In genomic region chr6:37696220-37696840, GRCh38 we compare ENCODE assay signal across 8 cellular contexts. TPM values are rescaled to one million over a fixed set of nuclear protein-coding genes. Genes with fewer than 3 reads are reported as not detected.
DNase-seq lines count a peak whose midpoint lies in the region; ATAC-seq and TF ChIP-seq lines count a peak whose summit lies in the region.

No MANE protein-coding gene starts in this region.

- H3K36me3 Mint-ChIP-seq in Caco-2 (ENCODE audit: insufficient read depth, unreplicated experiment), result peaks cover 4% of the 10 kb centered on the region

- no peaks in the 10 kb centered on the region for H3K9me3 ChIP-seq in Caco-2
- no peaks in the 10 kb centered on the region for H3K9me3 ChIP-seq in MM.1S (replicated peaks; ENCODE audit: insufficient read depth, low read length)
- H3K9me3 ChIP-seq in heart right ventricle, result no peaks in the 10 kb centered on the region
- no peaks in the 10 kb centered on the region for H3K9me3 ChIP-seq in mucosa of descending colon

- TF ChIP-seq CTCF in Caco-2 (IDR thresholded peaks at IDR 0.05; ENCODE audit: insufficient read depth in 1 of 2, low read depth in 1 of 2, low read length in 1 of 2, severe bottlenecking in 1 of 2, unreplicated experiment in 1 of 2) (no peak), MM.1S (IDR thresholded peaks at IDR 0.05; ENCODE audit: low read length) (no peak), heart right ventricle (IDR thresholded peaks at IDR 0.05) (no peak), retinal pigment epithelial cell (conservative IDR thresholded peaks at IDR 0.05; ENCODE audit: low read depth, low read length) (peak; percentile 7), mucosa of descending colon (IDR thresholded peaks at IDR 0.05) (no peak)

- CTCF ChIA-PET in Caco-2 (lab: Charles Lee), result no interaction called here

- H4K20me1 ChIP-seq in MM.1S (ENCODE audit: insufficient read depth, low read length), result no peaks in the 10 kb centered on the region

- no peak overlapping the region for H3K27ac Mint-ChIP-seq in Caco-2 (ENCODE audit: unreplicated experiment)

- no peak overlapping the region for H3K9ac ChIP-seq in MM.1S (ENCODE audit: low read length)

- intact Hi-C loops in Caco-2 (cut with micrococcal nuclease; ENCODE audit: unreplicated experiment) (no loop called here), heart right ventricle (cut with DNase I) (loop anchor here in 6 of 10 donors (10.0 kb wide), 4 partner anchors 132 to 362 kb away; no protein-coding TSS in a partner anchor), mucosa of descending colon (cut with DNase I, micrococcal nuclease) (loop anchor here in 1 of 2 donors (10.0 kb wide), 1 partner anchor 372 kb away; no protein-coding TSS in a partner anchor)

- H3K27me3 ChIP-seq in Caco-2 (replicated peaks; ENCODE audit: control insufficient read depth, insufficient read depth, low read length) (peaks cover 13% of the 10 kb centered on the region), MM.1S (replicated peaks; ENCODE audit: insufficient read depth, low read length) (peaks cover 64% of the 10 kb centered on the region), heart right ventricle (peaks cover 0 to 81% (median 41%) of the 10 kb centered on the region in 7 donors)

- peak overlapping the region; percentile 98 for H3K4me2 ChIP-seq in MM.1S (ENCODE audit: low read depth, low read length)

- peaks cover 11% of the 10 kb centered on the region for H3K4me1 Mint-ChIP-seq in Caco-2 (ENCODE audit: low read depth, unreplicated experiment)

- H3K27ac ChIP-seq in MM.1S (ENCODE audit: low read length) (no peak overlapping the region), heart right ventricle (no peak overlapping the region)

- H3K4me3 ChIP-seq in Caco-2 (ENCODE audit: low read depth, low read length) (peak overlapping the region; percentile 19), MM.1S (ENCODE audit: low read length) (peak overlapping the region; percentile 34; the same call in 1 of the 2 replicates), heart right ventricle (peak overlapping the region; percentile 15 to 91 (median 76)), retinal pigment epithelial cell (ENCODE audit: low read length) (peak overlapping the region; percentile 49), mucosa of descending colon (no peak overlapping the region)

- no peaks in the 10 kb centered on the region for H3F3A ChIP-seq in MM.1S (ENCODE audit: insufficient read depth, low read length)

- WGBS in heart right ventricle, 2 donors, result 1% methylated on average over 54 of the region's 54 CpGs

- ATAC-seq in heart right ventricle (peak in 1 of 8 donors; percentile 4), mucosa of descending colon (no peak)

- no peaks in the 10 kb centered on the region for H3K36me3 ChIP-seq in Caco-2 (ENCODE audit: control insufficient read depth, insufficient read depth, low read length)
- no peaks in the 10 kb centered on the region for H3K36me3 ChIP-seq in MM.1S (replicated peaks; ENCODE audit: insufficient read depth, low read length)
- no peaks in the 10 kb centered on the region for H3K36me3 ChIP-seq in heart right ventricle
- no peaks in the 10 kb centered on the region for H3K36me3 ChIP-seq in mucosa of descending colon (ENCODE audit: low read depth)

- POLR2A ChIA-PET in Caco-2 (lab: Charles Lee), result no interaction called here

- peak overlapping the region; percentile 84 for H3K4me3 Mint-ChIP-seq in Caco-2 (ENCODE audit: unreplicated experiment)

- no TSS peak for BruUV-seq in Caco-2 (replicated peaks; lab: Mats Ljungman, UMichigan)

- no peaks in the 10 kb centered on the region for H3K79me2 ChIP-seq in MM.1S (ENCODE audit: low read length)

- H3K9me3 Mint-ChIP-seq in Caco-2 (ENCODE audit: unreplicated experiment), result no peaks in the 10 kb centered on the region

- H3K27me3 Mint-ChIP-seq in Caco-2 (ENCODE audit: insufficient read depth, unreplicated experiment), result peaks cover 35% of the 10 kb centered on the region

- H3K9me2 ChIP-seq in MM.1S (replicated peaks; ENCODE audit: insufficient read depth, low read length), result no peaks in the 10 kb centered on the region

- H3K4me1 ChIP-seq in Caco-2 (peaks cover 21% of the 10 kb centered on the region), MM.1S (ENCODE audit: low read length) (no peaks in the 10 kb centered on the region), heart right ventricle (peaks cover 14 to 52% (median 26%) of the 10 kb centered on the region in 9 donors), mucosa of descending colon (ENCODE audit: low read depth) (peaks cover 22% of the 10 kb centered on the region)

- DNase-seq in Caco-2 (peak in 1 of 2 experiments; percentile 30), MM.1S (no peak), heart right ventricle (peak; percentile 16 to 31), retinal pigment epithelial cell (ENCODE audit: low read depth) (no peak), NAMALWA (ENCODE audit: low spot score) (no peak), mucosa of descending colon (no peak), superior temporal gyrus (ENCODE audit: extremely low spot score) (no peak)
- peak; percentile 3 for DNase-seq in activated T-helper 9 cell treated with anti-CD3 and anti-CD28 coated beads, Interleukin-2, amount 50 U/mL, for 16 hours (ENCODE audit: low read depth)

- 0 out of 2 replicates have a peak overlapping the region, but pooled peaks have one; percentile 38 for H2AFZ ChIP-seq in MM.1S (ENCODE audit: low read length)

RNA-seq across cellular contexts. Expression of gene MDGA1, which starts 1.4 kb away (rescaled TPM):
- total RNA-seq in Caco-2 (2022), result 1.3 and 1.5 TPM in 2 replicates
- 10 to 100 TPM in 1 of 10 donors, 1 to 10 TPM in 9; 1.1 to 12.0 (median 2.0) TPM for total RNA-seq in heart right ventricle
- polyA plus RNA-seq in heart right ventricle, result 1 to 10 TPM in 1 of 2 donors, under 1 TPM in 1; 0.36 to 1.6 TPM
- total RNA-seq in mucosa of descending colon, result 1 to 10 TPM in 1 of 3 donors, under 1 TPM in 2; 0.67 to 4.3 (median 0.69) TPM

Comparison
In these comparisons a context has a peak if more than half of its experiments do, and no peak if none do; other contexts are left out.
1. DNase-seq: peak in activated T-helper 9 cell treated with anti-CD3 and anti-CD28 coated beads, Interleukin-2, amount 50 U/mL, for 16 hours (single experiment) and heart right ventricle (2 of 2); none in MM.1S (single experiment), retinal pigment epithelial cell (single experiment), NAMALWA (single experiment), mucosa of descending colon (0 of 3) and superior temporal gyrus (single experiment).